16 cellular contexts compared by ENCODE assay signal in the genomic region with DNA sequence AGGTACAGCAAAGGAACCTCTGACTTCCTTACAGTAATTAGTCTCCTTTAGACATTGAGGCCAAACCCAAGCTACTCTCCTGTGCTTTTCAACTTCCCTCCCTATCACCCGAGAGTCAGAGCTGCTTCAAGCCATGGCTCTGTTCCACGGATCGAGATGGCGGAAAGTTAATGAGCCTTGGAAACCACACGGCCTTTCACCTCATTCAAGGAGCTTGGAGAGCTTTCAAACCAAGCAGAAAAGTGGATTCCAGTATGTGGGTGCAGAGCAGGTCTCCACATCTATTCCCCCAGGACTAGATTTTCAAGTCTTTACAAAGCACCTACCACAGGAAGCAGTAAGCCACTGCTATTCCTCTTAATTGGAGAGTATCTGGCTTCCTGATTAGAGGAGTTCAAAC.
A peak's percentile ranks its signal among the peaks of the same experiment; 100 is the strongest.
DNase-seq lines count a peak whose midpoint lies in the region; ATAC-seq and TF ChIP-seq lines count a peak whose summit lies in the region.
"Had no signal": no experiment of that assay in that cellular context is flagged by ENCODE, and none has a peak within 500 bp of the region (broad histone marks: within the 10 kb centered on the region; RNA-seq: fewer than 3 reads in every experiment).

No MANE protein-coding gene starts in this region.

- peak overlapping the region; percentile 32 for H2AK9ac ChIP-seq in IMR-90 (replicated peaks; ENCODE audit: low read depth, low read length, poor library complexity)

- peak overlapping the region; percentile 95 for H2BK5ac ChIP-seq in IMR-90 (ENCODE audit: low read depth, low read length, poor library complexity, severe bottlenecking)

- no peak for TF ChIP-seq CTCF in IMR-90 (conservative IDR thresholded peaks at IDR 0.05; ENCODE audit: low read depth, low read length)
- no peak for TF ChIP-seq CTCF in astrocyte of the cerebellum (IDR thresholded peaks at IDR 0.05; ENCODE audit: low read depth, low read length, missing control alignments)
- no peak for TF ChIP-seq CTCF in osteoblast (IDR thresholded peaks at IDR 0.05; ENCODE audit: extremely low read depth, low read depth, low read length)

- H3K9me3 Mint-ChIP-seq in activated CD8-positive, alpha-beta memory T cell treated with anti-CD3 and anti-CD28 coated beads, Interleukin-2, amount 10 ng/mL, durations not matched to agents 7 days and 5 days (ENCODE audit: low read depth), result no peaks in the 10 kb centered on the region
- H3K9me3 Mint-ChIP-seq: nephron; stimulated activated naive CD8-positive, alpha-beta T cell treated with anti-CD3 and anti-CD28 coated beads, Interleukin-15, Interleukin-2, amounts not matched to agents 100 ng/mL and 50 ng/mL, for 24 hours had no signal

- intact Hi-C loops in IMR-90 (cut with micrococcal nuclease), result loop anchor here (5.0 to 10.0 kb wide), 5 partner anchors 149 to 449 kb away; no protein-coding TSS in a partner anchor

- dilution Hi-C loops in IMR-90 (cut with HindIII; ENCODE audit: low sequenced_read_pairs, unreplicated experiment), result no loop called here

- H3K4me3 ChIP-seq in IMR-90 (ENCODE audit: insufficient read depth, low read depth, low read length) (no peak overlapping the region), astrocyte of the cerebellum (ENCODE audit: low read depth, low read length) (no peak overlapping the region), osteoblast (ENCODE audit: insufficient read depth, low read length) (no peak overlapping the region)
- H3K4me3 ChIP-seq: gastroesophageal sphincter, Peyer's patch, upper lobe of left lung had no signal

- H3K79me2 ChIP-seq in osteoblast (ENCODE audit: insufficient read depth, low read length), result no peaks in the 10 kb centered on the region

- no peak for TF ChIP-seq POLR2A in IMR-90 (IDR thresholded peaks at IDR 0.05; ENCODE audit: low read depth, low read length)

- peak overlapping the region; percentile 85 for H3K18ac ChIP-seq in IMR-90 (ENCODE audit: low read depth, low read length)

- H4K5ac ChIP-seq in IMR-90 (ENCODE audit: low read depth, low read length), result peak overlapping the region; percentile 90

- H2BK15ac ChIP-seq in IMR-90 (ENCODE audit: low read depth, low read length), result peak overlapping the region; percentile 75

- H3K4me3 Mint-ChIP-seq in activated CD8-positive, alpha-beta memory T cell treated with anti-CD3 and anti-CD28 coated beads, Interleukin-2, amount 10 ng/mL, durations not matched to agents 7 days and 5 days, result no peak overlapping the region
- H3K4me3 Mint-ChIP-seq: nephron; stimulated activated naive CD8-positive, alpha-beta T cell treated with anti-CD3 and anti-CD28 coated beads, Interleukin-15, Interleukin-2, amounts not matched to agents 100 ng/mL and 50 ng/mL, for 24 hours had no signal

- peak overlapping the region; percentile 92 for H4K8ac ChIP-seq in IMR-90 (ENCODE audit: low read depth in 2 of 2, low read length in 2 of 2)

- H4K20me1 ChIP-seq in IMR-90 (ENCODE audit: insufficient read depth, low read length) (no peaks in the 10 kb centered on the region), osteoblast (ENCODE audit: insufficient read depth, low read length) (no peaks in the 10 kb centered on the region)

- in situ Hi-C loops in IMR-90 (cut with MboI; ENCODE audit: low sequenced_read_pairs) (loop anchor here (10.0 kb wide), 1 partner anchor 439 kb away; no protein-coding TSS in a partner anchor), astrocyte of the cerebellum (cut with HindIII; ENCODE audit: low sequenced_read_pairs) (no loop called here)

- DNase-seq in IMR-90 (no peak), NCI-H2196 (lab: John Stamatoyannopoulos, UW; ENCODE audit: unreplicated experiment) (peak; percentile 51), astrocyte of the cerebellum (ENCODE audit: low read depth) (peak; percentile 88), osteoblast (ENCODE audit: insufficient read length, low spot score, missing footprints) (no peak), NCI-H345 treated with DMSO at 0.1 percent for 48 hours (lab: John Stamatoyannopoulos, UW; ENCODE audit: unreplicated experiment) (no peak), NCI-H524 treated with DMSO at 0.1 percent for 48 hours (lab: John Stamatoyannopoulos, UW) (no peak)
- no peak for DNase-seq in activated CD4-positive, alpha-beta T cell treated with anti-CD3 and anti-CD28 coated beads for 48 hours
- DNase-seq in activated CD8-positive, alpha-beta memory T cell treated with anti-CD3 and anti-CD28 coated beads, Interleukin-2, amount 10 ng/mL, durations not matched to agents 7 days and 5 days, result no peak
- DNase-seq: amniotic stem cell, mesendoderm, NCI-H526 treated with DMSO at 0.1 percent for 48 hours, Peyer's patch had no signal

- TF ChIP-seq RAD21 in IMR-90 (IDR thresholded peaks at IDR 0.05; ENCODE audit: low read length), result no peak

- ATAC-seq in IMR-90 (ENCODE audit: low read depth), result no peak
- ATAC-seq in activated CD8-positive, alpha-beta memory T cell treated with anti-CD3 and anti-CD28 coated beads, Interleukin-2, amount 10 ng/mL, durations not matched to agents 7 days and 5 days, result no peak
- ATAC-seq: gastroesophageal sphincter had no signal

- H3K36me3 Mint-ChIP-seq in activated CD8-positive, alpha-beta memory T cell treated with anti-CD3 and anti-CD28 coated beads, Interleukin-2, amount 10 ng/mL, durations not matched to agents 7 days and 5 days, result no peaks in the 10 kb centered on the region

- peaks cover 0 to 5% of the 10 kb centered on the region in 2 experiments; a peak in 1 of 4 replicates for H3K79me1 ChIP-seq in IMR-90 (ENCODE audit: low read depth in 1 of 2, low read length in 2 of 2)

- peaks cover 12% of the 10 kb centered on the region for H3K27me3 Mint-ChIP-seq in activated CD8-positive, alpha-beta memory T cell treated with anti-CD3 and anti-CD28 coated beads, Interleukin-2, amount 10 ng/mL, durations not matched to agents 7 days and 5 days

- peak overlapping the region; percentile 99 for H2BK20ac ChIP-seq in IMR-90 (ENCODE audit: low read depth, low read length)

- WGBS in IMR-90 (ENCODE audit: extremely low coverage in 2 of 2, insufficient read length in 1 of 2), 2 experiments, result 63% methylated on average over 5 of the region's 5 CpGs; no CpG with 5 or more reads in 1 of the 2 experiments

- no peaks in the 10 kb centered on the region for H3K9me3 ChIP-seq in IMR-90 (ENCODE audit: control insufficient read depth, insufficient read depth, low read length)
- H3K9me3 ChIP-seq in osteoblast (ENCODE audit: low read depth, low read length), result no peaks in the 10 kb centered on the region
- H3K9me3 ChIP-seq: gastroesophageal sphincter, Peyer's patch, upper lobe of left lung had no signal

- peak overlapping the region; percentile 91 for H3K4ac ChIP-seq in IMR-90 (ENCODE audit: low read depth, low read length)

- BruUV-seq in IMR-90 (replicated peaks; lab: Mats Ljungman, UMichigan), result no TSS peak

- POLR2A ChIA-PET in IMR-90 (lab: Charles Lee; ENCODE audit: unreplicated experiment), result no interaction called here

- peak overlapping the region; percentile 82 for H4K91ac ChIP-seq in IMR-90 (ENCODE audit: insufficient read depth, low read depth, low read length)

- H3K27ac Mint-ChIP-seq in activated CD8-positive, alpha-beta memory T cell treated with anti-CD3 and anti-CD28 coated beads, Interleukin-2, amount 10 ng/mL, durations not matched to agents 7 days and 5 days, result no peak overlapping the region
- H3K27ac Mint-ChIP-seq: stimulated activated naive CD8-positive, alpha-beta T cell treated with anti-CD3 and anti-CD28 coated beads, Interleukin-15, Interleukin-2, amounts not matched to agents 100 ng/mL and 50 ng/mL, for 24 hours had no signal

- H3K27me3 ChIP-seq in IMR-90 (ENCODE audit: control insufficient read depth, insufficient read depth, low read length) (no peaks in the 10 kb centered on the region), osteoblast (ENCODE audit: insufficient read depth, low read length) (no peaks in the 10 kb centered on the region)
- H3K27me3 ChIP-seq: gastroesophageal sphincter, Peyer's patch, upper lobe of left lung had no signal

- peaks cover 33% of the 10 kb centered on the region for H3K9me1 ChIP-seq in IMR-90 (ENCODE audit: insufficient read depth, low read length)

- H3K4me1 ChIP-seq in IMR-90 (ENCODE audit: control insufficient read depth, insufficient read depth, low read length) (peaks cover 45% of the 10 kb centered on the region), osteoblast (ENCODE audit: insufficient read depth, low read length) (peaks cover 67% of the 10 kb centered on the region)

- CTCF ChIA-PET in IMR-90 (lab: Yijun Ruan, JAX), result interaction anchor here (1.0 to 3.9 kb wide), 4 partner anchors 13 to 292 kb away, joined by 3 to 29 read pairs (median 4); no protein-coding TSS in a partner anchor
- CTCF ChIA-PET in activated CD8-positive, alpha-beta memory T cell treated with anti-CD3 and anti-CD28 coated beads, Interleukin-2, amount 10 ng/mL, durations not matched to agents 7 days and 5 days (lab: Charles Lee), result interaction anchor here (1.5 kb wide), 1 partner anchor 151 kb away, joined by 4 read pairs; no protein-coding TSS in a partner anchor

- H2AFZ ChIP-seq in IMR-90 (replicated peaks; ENCODE audit: low read length, poor library complexity) (peak overlapping the region; percentile 38), osteoblast (ENCODE audit: low read length) (peak overlapping the region; percentile 6)

- H3K36me3 ChIP-seq in IMR-90 (ENCODE audit: control insufficient read depth, insufficient read depth, low read length) (peaks cover 6% of the 10 kb centered on the region; the same call in 1 of the 2 replicates), osteoblast (ENCODE audit: insufficient read depth, low read length) (no peaks in the 10 kb centered on the region)
- H3K36me3 ChIP-seq: gastroesophageal sphincter, Peyer's patch, upper lobe of left lung had no signal

- H3K27ac ChIP-seq in IMR-90 (ENCODE audit: insufficient read depth, low read length) (peak overlapping the region; percentile 98), osteoblast (ENCODE audit: low read depth, low read length) (peak overlapping the region; percentile 93)
- H3K27ac ChIP-seq: gastroesophageal sphincter, Peyer's patch had no signal

- peak overlapping the region; percentile 75 for H3K23ac ChIP-seq in IMR-90 (ENCODE audit: low read depth, low read length)

- H3K4me1 Mint-ChIP-seq in activated CD8-positive, alpha-beta memory T cell treated with anti-CD3 and anti-CD28 coated beads, Interleukin-2, amount 10 ng/mL, durations not matched to agents 7 days and 5 days, result no peaks in the 10 kb centered on the region

- H2AK5ac ChIP-seq in IMR-90 (ENCODE audit: low read depth, low read length), result peak overlapping the region; percentile 96

- peak overlapping the region; percentile 74 for H3K56ac ChIP-seq in IMR-90 (ENCODE audit: extremely low read depth, insufficient read depth, low read length)

- H3K14ac ChIP-seq in IMR-90 (replicated peaks; ENCODE audit: low read depth, low read length), result peak overlapping the region; percentile 90

- H3K4me2 ChIP-seq in IMR-90 (ENCODE audit: low read depth, low read length), result no peak overlapping the region
- peak overlapping the region; percentile 28 for H3K4me2 ChIP-seq in osteoblast (ENCODE audit: insufficient read depth, low read length)

- peak overlapping the region; percentile 96 for H2BK120ac ChIP-seq in IMR-90 (ENCODE audit: low read depth, low read length)

- peak overlapping the region; percentile 33; the same call in 1 of the 2 replicates for H3K9ac ChIP-seq in IMR-90 (ENCODE audit: low read depth, low read length)

TF ChIP-seq in IMR-90, 13 proteins besides CTCF, POLR2A, EP300 and RAD21 (continues in another document):
- TF ChIP-seq CEBPB (IDR thresholded peaks at IDR 0.05; ENCODE audit: low read depth, low read length), result no peak
- no peak for TF ChIP-seq SMC3 (IDR thresholded peaks at IDR 0.05; ENCODE audit: low read depth, low read length)

Comparison
In these comparisons a context has a peak if more than half of its experiments do, and no peak if none do; other contexts are left out.
1. DNase-seq: peak in NCI-H2196 (single experiment) and astrocyte of the cerebellum (single experiment); none in IMR-90 (single experiment), osteoblast (single experiment), NCI-H345 treated with DMSO at 0.1 percent for 48 hours (single experiment), NCI-H524 treated with DMSO at 0.1 percent for 48 hours (single experiment), activated CD4-positive, alpha-beta T cell treated with anti-CD3 and anti-CD28 coated beads for 48 hours (single experiment) and activated CD8-positive, alpha-beta memory T cell treated with anti-CD3 and anti-CD28 coated beads, Interleukin-2, amount 10 ng/mL, durations not matched to agents 7 days and 5 days (single experiment).